Comparison of ENCODE assay signal across 20 cellular contexts in genomic region chr19:58010507-58010906, GRCh38. TPM values are rescaled to one million over a fixed set of nuclear protein-coding genes. Genes with fewer than 3 reads are reported as not detected.
DNase-seq lines count a peak whose midpoint lies in the region; ATAC-seq and TF ChIP-seq lines count a peak whose summit lies in the region.
"Had no signal": no experiment of that assay in that cellular context is flagged by ENCODE, and none has a peak within 500 bp of the region (broad histone marks: within the 10 kb centered on the region; RNA-seq: fewer than 3 reads in every experiment).

No MANE protein-coding gene starts in this region.

- WGBS in heart left ventricle, 4 donors: 69 to 83% (median 78%) methylated on average over 21 to 22 of the region's 22 CpGs
- WGBS in esophagus squamous epithelium, 2 donors: 57 to 73% methylated on average over 22 of the region's 22 CpGs

- DNase-seq in left ventricle myocardium inferior (no peak), heart left ventricle (no peak), SJCRH30 (no peak), epithelial cell of esophagus (ENCODE audit: low read depth) (no peak), posterior vena cava (ENCODE audit: low spot score) (no peak), esophagus squamous epithelium (lab: John Stamatoyannopoulos, UW) (no peak)
- DNase-seq: cortex of kidney, DMS53, NCI-H1436, NCI-H510A, nephron progenitor cell had no signal

- H3K27ac ChIP-seq in left ventricle myocardium inferior (replicated peaks) (no peak overlapping the region), heart left ventricle (peak overlapping the region in 2 of 12 donors; percentile 85 to 90), SJCRH30 (no peak overlapping the region), esophagus squamous epithelium (no peak overlapping the region)

- peaks cover 26% of the 10 kb centered on the region for H3K36me3 ChIP-seq in left ventricle myocardium inferior
- H3K36me3 ChIP-seq in heart left ventricle: peaks cover 0 to 23% (median 17%) of the 10 kb centered on the region in 9 donors
- H3K36me3 ChIP-seq in SJCRH30: peaks cover 6% of the 10 kb centered on the region
- H3K36me3 ChIP-seq in esophagus squamous epithelium: peaks cover 0 to 20% (median 6%) of the 10 kb centered on the region in 3 donors
- H3K36me3 ChIP-seq: HAP-1 had no signal

- H3K4me3 ChIP-seq in left ventricle myocardium inferior (peak overlapping the region; percentile 65), heart left ventricle (peak overlapping the region in 4 of 12 donors; percentile 49 to 63 (median 56)), SJCRH30 (peak overlapping the region; percentile 61), epithelial cell of esophagus (ENCODE audit: low read length) (peak overlapping the region; percentile 67), esophagus squamous epithelium (peak overlapping the region in 2 of 4 donors; percentile 56 to 67)
- H3K4me3 ChIP-seq: HAP-1 had no signal

- H3K4me1 ChIP-seq in left ventricle myocardium inferior (peaks cover 14% of the 10 kb centered on the region), heart left ventricle (peaks cover 0 to 15% (median 7%) of the 10 kb centered on the region in 12 donors), SJCRH30 (no peaks in the 10 kb centered on the region), esophagus squamous epithelium (peaks cover 0 to 25% (median 9%) of the 10 kb centered on the region in 3 donors)
- H3K4me1 ChIP-seq: HAP-1 had no signal

- TF ChIP-seq POLR2A in heart left ventricle (IDR thresholded peaks at IDR 0.05) (no peak), esophagus squamous epithelium (IDR thresholded peaks at IDR 0.05) (no peak)

- TF ChIP-seq CTCF in left ventricle myocardium inferior (IDR thresholded peaks at IDR 0.05; ENCODE audit: borderline replicate concordance): no peak
- no peak for TF ChIP-seq CTCF in heart left ventricle (IDR thresholded peaks at IDR 0.05)
- TF ChIP-seq CTCF in epithelial cell of esophagus (IDR thresholded peaks at IDR 0.05; ENCODE audit: insufficient read depth, low read depth, low read length, missing control alignments): no peak
- TF ChIP-seq CTCF in esophagus squamous epithelium (IDR thresholded peaks at IDR 0.05): no peak

- H3K9me3 ChIP-seq in left ventricle myocardium inferior (replicated peaks) (peaks cover 80% of the 10 kb centered on the region), heart left ventricle (peaks cover 0 to 81% (median 29%) of the 10 kb centered on the region in 12 donors), SJCRH30 (replicated peaks) (no peaks in the 10 kb centered on the region), esophagus squamous epithelium (peaks cover 0 to 76% (median 66%) of the 10 kb centered on the region in 3 donors)
- H3K9me3 ChIP-seq: HAP-1 had no signal

- intact Hi-C loops in left ventricle myocardium inferior (cut with micrococcal nuclease): no loop called here
- intact Hi-C loops in heart left ventricle (cut with DNase I): no loop called here
- intact Hi-C loops in posterior vena cava (cut with DNase I): no loop called here
- intact Hi-C loops in esophagus squamous epithelium (cut with DNase I): loop anchor here (10.0 kb wide), 1 partner anchor 154 kb away; no protein-coding TSS in a partner anchor

- H3K27me3 ChIP-seq in left ventricle myocardium inferior (ENCODE audit: low read depth) (no peaks in the 10 kb centered on the region), heart left ventricle (no peaks in the 10 kb centered on the region), SJCRH30 (no peaks in the 10 kb centered on the region), esophagus squamous epithelium (no peaks in the 10 kb centered on the region)
- H3K27me3 ChIP-seq: cardiac muscle cell had no signal

- no peak for ATAC-seq in heart left ventricle
- ATAC-seq in HG03442 (IDR thresholded peaks at IDR 0.05; ENCODE audit: unreplicated experiment): no peak
- ATAC-seq: Panc1 had no signal

RNA-seq across cellular contexts. Expression of gene ZNF606, which starts 7.9 kb away (rescaled TPM):
- total RNA-seq in left ventricle myocardium inferior (13.7 TPM), heart left ventricle (10 to 100 TPM in 7 of 9 donors, 1 to 10 TPM in 2; 7.8 to 14.3 (median 12.2) TPM), posterior vena cava (10 to 100 TPM in 1 of 2 donors, 1 to 10 TPM in 1; 9.0 to 10.1 TPM), esophagus squamous epithelium (10 to 100 TPM in 1 of 4 donors, 1 to 10 TPM in 3; 7.2 to 13.0 (median 8.1) TPM)
- polyA plus RNA-seq in heart left ventricle: 10 to 100 TPM in 1 of 2 donors, 1 to 10 TPM in 1; 6.4 to 10.7 TPM
- 10.3 and 12.6 TPM in 2 replicates for total RNA-seq in SJCRH30 (2014; rRNA removed; shearing (Covaris generic))

RNA-seq across cellular contexts. Expression of gene ZSCAN1, which starts 23.3 kb away (rescaled TPM):
- total RNA-seq in left ventricle myocardium inferior (not detected), heart left ventricle (not detected), posterior vena cava (not detected), esophagus squamous epithelium (under 1 TPM in 1 of 4 donors, not detected in 3; 0.48 TPM)
- under 1 TPM in 1 of 2 donors, not detected in 1; 0.14 TPM for polyA plus RNA-seq in heart left ventricle
- total RNA-seq in SJCRH30 (2014; rRNA removed; shearing (Covaris generic)): not detected in 2 replicates
- total RNA-seq: activated T-helper 2 cell treated with anti-CD3 and anti-CD28 coated beads, Interferon-gamma antibody, Interleukin-2, Interleukin-4, amounts not matched to agents 10 μg/mL and 5 μg/mL and 100 μg/mL, durations not matched to agents 14 hours and 24 hours and 36 hours; mesenteric fat pad; SK-MEL-5; T-helper 2 cell treated with Interferon-gamma antibody and Interleukin-4, amounts not matched to agents 100 ng/mL and 5 ng/mL, for 36 hours had no signal

RNA-seq across cellular contexts. Expression of gene C19orf18, which starts 36.2 kb away (rescaled TPM):
- total RNA-seq in left ventricle myocardium inferior (2.1 TPM), heart left ventricle (1 to 10 TPM; 1.0 to 2.8 (median 2.3) TPM), posterior vena cava (1 to 10 TPM in 1 of 2 donors, under 1 TPM in 1; 0.74 to 1.0 TPM), esophagus squamous epithelium (under 1 TPM in 2 of 4 donors, not detected in 2; 0.44 to 0.57 TPM)
- 1 to 10 TPM in 1 of 2 donors, under 1 TPM in 1; 0.40 to 4.5 TPM for polyA plus RNA-seq in heart left ventricle
- 0.16 and 0.18 TPM in 2 replicates for total RNA-seq in SJCRH30 (2014; rRNA removed; shearing (Covaris generic))
- total RNA-seq: M059J, SK-MEL-5 had no signal

RNA-seq across cellular contexts. Expression of gene ZNF135, which starts 48.6 kb away (rescaled TPM):
- total RNA-seq in left ventricle myocardium inferior (3.8 TPM), heart left ventricle (1 to 10 TPM; 2.1 to 4.5 (median 3.4) TPM), posterior vena cava (1 to 10 TPM; 4.1 to 5.5 TPM), esophagus squamous epithelium (1 to 10 TPM in 3 of 4 donors, under 1 TPM in 1; 0.83 to 3.8 (median 1.3) TPM)
- polyA plus RNA-seq in heart left ventricle: 1 to 10 TPM; 2.0 to 3.9 TPM
- total RNA-seq in SJCRH30 (2014; rRNA removed; shearing (Covaris generic)): 0.43 and 0.45 TPM in 2 replicates
- total RNA-seq: activated T-helper 2 cell treated with anti-CD3 and anti-CD28 coated beads, Interferon-gamma antibody, Interleukin-2, Interleukin-4, amounts not matched to agents 10 μg/mL and 5 μg/mL and 100 μg/mL, durations not matched to agents 14 hours and 24 hours and 36 hours; T-helper 2 cell treated with Interferon-gamma antibody and Interleukin-4, amounts not matched to agents 100 ng/mL and 5 ng/mL, for 36 hours had no signal
